23 cellular contexts compared by ENCODE assay signal in genomic region chr5:66442951-66443445, GRCh38.
A peak's percentile ranks its signal among the peaks of the same experiment; 100 is the strongest.
DNase-seq lines count a peak whose midpoint lies in the region; ATAC-seq and TF ChIP-seq lines count a peak whose summit lies in the region.
"Had no signal": no experiment of that assay in that cellular context is flagged by ENCODE, and none has a peak within 500 bp of the region (broad histone marks: within the 10 kb centered on the region; RNA-seq: fewer than 3 reads in every experiment).

No MANE protein-coding gene starts in this region.

- peak overlapping the region; percentile 19 to 91 (median 56) for H3K27ac Mint-ChIP-seq in nephron
- H3K27ac Mint-ChIP-seq in activated CD4-positive, alpha-beta T cell treated with anti-CD3 and anti-CD28 coated beads for 36 hours: no peak overlapping the region
- no peak overlapping the region for H3K27ac Mint-ChIP-seq in CD8-positive, alpha-beta T cell
- H3K27ac Mint-ChIP-seq: activated T-helper 1 cell treated with anti-CD3 and anti-CD28 coated beads, Interleukin-12 subunit alpha, Interleukin-12 subunit beta, Interleukin-2, Interleukin-4 antibody, amounts not matched to agents 30 ng/mL and 10 ng/mL and 1 ng/mL, durations not matched to agents 14 hours and 24 hours and 36 hours; nephron progenitor cell had no signal

- H3K36me3 Mint-ChIP-seq in nephron (ENCODE audit: low read depth): no peaks in the 10 kb centered on the region
- H3K36me3 Mint-ChIP-seq in activated CD4-positive, alpha-beta T cell treated with anti-CD3 and anti-CD28 coated beads for 36 hours (ENCODE audit: low read depth): no peaks in the 10 kb centered on the region
- H3K36me3 Mint-ChIP-seq in CD8-positive, alpha-beta T cell: no peaks in the 10 kb centered on the region
- H3K36me3 Mint-ChIP-seq: CD14-positive monocyte had no signal

- ATAC-seq in activated CD4-positive, alpha-beta T cell treated with anti-CD3 and anti-CD28 coated beads for 36 hours: no peak
- no peak for ATAC-seq in HG03196 (IDR thresholded peaks at IDR 0.05; ENCODE audit: unreplicated experiment)
- ATAC-seq in HG02588 (IDR thresholded peaks at IDR 0.05; ENCODE audit: unreplicated experiment): no peak
- no peak for ATAC-seq in CD8-positive, alpha-beta T cell
- ATAC-seq: HCT116 had no signal

- no peaks in the 10 kb centered on the region for H3K4me1 ChIP-seq in CD8-positive, alpha-beta T cell (ENCODE audit: insufficient read depth, low read length)
- H3K4me1 ChIP-seq: prostate gland, spleen had no signal

- H3K4me1 Mint-ChIP-seq in nephron: peaks cover 39% of the 10 kb centered on the region
- H3K4me1 Mint-ChIP-seq in activated CD4-positive, alpha-beta T cell treated with anti-CD3 and anti-CD28 coated beads for 36 hours: peaks cover 15% of the 10 kb centered on the region
- H3K4me1 Mint-ChIP-seq in CD8-positive, alpha-beta T cell (ENCODE audit: low read depth): no peaks in the 10 kb centered on the region
- H3K4me1 Mint-ChIP-seq: nephron progenitor cell had no signal

- no peak for TF ChIP-seq CTCF in fibroblast of mammary gland (conservative IDR thresholded peaks at IDR 0.05; ENCODE audit: control insufficient read depth, insufficient read depth, low read depth, low read length)
- TF ChIP-seq CTCF in nephron (IDR thresholded peaks at IDR 0.05; ENCODE audit: unreplicated experiment in 3 of 3): no peak
- no peak for TF ChIP-seq CTCF in CD8-positive, alpha-beta T cell (IDR thresholded peaks at IDR 0.05)

- intact Hi-C loops in activated CD4-positive, alpha-beta T cell treated with anti-CD3 and anti-CD28 coated beads for 36 hours (cut with DNase I, micrococcal nuclease): no loop called here
- intact Hi-C loops in CD8-positive, alpha-beta T cell (cut with DNase I, micrococcal nuclease): loop anchor here in 1 of 2 experiments (5.0 kb wide), 1 partner anchor 1544 kb away; no protein-coding TSS in a partner anchor

- no peak overlapping the region for H3K4me3 Mint-ChIP-seq in nephron
- no peak overlapping the region for H3K4me3 Mint-ChIP-seq in activated CD4-positive, alpha-beta T cell treated with anti-CD3 and anti-CD28 coated beads for 36 hours
- no peak overlapping the region for H3K4me3 Mint-ChIP-seq in CD8-positive, alpha-beta T cell
- H3K4me3 Mint-ChIP-seq: activated T-helper 1 cell treated with anti-CD3 and anti-CD28 coated beads, Interleukin-12 subunit alpha, Interleukin-12 subunit beta, Interleukin-2, Interleukin-4 antibody, amounts not matched to agents 30 ng/mL and 10 ng/mL and 1 ng/mL, durations not matched to agents 14 hours and 24 hours and 36 hours; CD14-positive monocyte; nephron progenitor cell had no signal

- H3K27ac ChIP-seq in CD8-positive, alpha-beta T cell (ENCODE audit: low read depth, low read length): no peak overlapping the region
- H3K27ac ChIP-seq: dorsolateral prefrontal cortex, PC-9, prostate gland, spleen had no signal

- H3K9me3 ChIP-seq in CD8-positive, alpha-beta T cell (ENCODE audit: low read length): no peaks in the 10 kb centered on the region
- H3K9me3 ChIP-seq: prostate gland had no signal

- CTCF ChIA-PET in activated CD4-positive, alpha-beta T cell treated with anti-CD3 and anti-CD28 coated beads for 36 hours (lab: Charles Lee): interaction anchor here (1.5 kb wide), 1 partner anchor 10 kb away, joined by 4 read pairs; no protein-coding TSS in a partner anchor
- CTCF ChIA-PET in CD8-positive, alpha-beta T cell (lab: Charles Lee): no interaction called here

- H3K36me3 ChIP-seq in CD8-positive, alpha-beta T cell (ENCODE audit: insufficient read depth, low read length): no peaks in the 10 kb centered on the region
- H3K36me3 ChIP-seq: prostate gland, spleen had no signal

- DNase-seq in AG20443 (ENCODE audit: low spot score): peak; percentile 27
- peak; percentile 29 for DNase-seq in RPMI7951 (ENCODE audit: low read depth)
- DNase-seq in fibroblast of mammary gland (ENCODE audit: low read depth): peak; percentile 31
- no peak for DNase-seq in activated CD4-positive, alpha-beta T cell treated with anti-CD3 and anti-CD28 coated beads for 36 hours
- DNase-seq in CD8-positive, alpha-beta T cell: no peak
- DNase-seq: ACHN; activated CD4-positive, CD25-positive, alpha-beta regulatory T cell; caudate nucleus; DMS153; dorsolateral prefrontal cortex; NCI-H1694 treated with DMSO at 0.1 percent for 48 hours; nephron progenitor cell; PC-9; spleen; stimulated activated CD4-positive, alpha-beta T cell treated with anti-CD3 and anti-CD28 coated beads, Interleukin-4, amount 100 ng/mL, for 4 hours; T-helper 9 cell had no signal

- POLR2A ChIA-PET in activated CD4-positive, alpha-beta T cell treated with anti-CD3 and anti-CD28 coated beads for 36 hours (lab: Charles Lee): interaction anchor here (0.7 kb wide), 1 partner anchor 137 kb away, joined by 4 read pairs; no protein-coding TSS in a partner anchor
- POLR2A ChIA-PET in CD8-positive, alpha-beta T cell (lab: Charles Lee): no interaction called here

- no peaks in the 10 kb centered on the region for H3K27me3 ChIP-seq in CD8-positive, alpha-beta T cell (ENCODE audit: insufficient read depth, low read length)
- H3K27me3 ChIP-seq: dorsolateral prefrontal cortex, spleen had no signal

- H3K4me3 ChIP-seq in fibroblast of mammary gland (ENCODE audit: control insufficient read depth, low read depth, low read length): no peak overlapping the region
- no peak overlapping the region for H3K4me3 ChIP-seq in CD8-positive, alpha-beta T cell (ENCODE audit: low read depth, low read length)
- H3K4me3 ChIP-seq: dorsolateral prefrontal cortex, PC-9, prostate gland, spleen had no signal

- H3K9me3 Mint-ChIP-seq in nephron: peaks cover 16% of the 10 kb centered on the region
- H3K9me3 Mint-ChIP-seq in activated CD4-positive, alpha-beta T cell treated with anti-CD3 and anti-CD28 coated beads for 36 hours (ENCODE audit: low read depth): peaks cover 4% of the 10 kb centered on the region
- H3K9me3 Mint-ChIP-seq in CD8-positive, alpha-beta T cell: peaks cover 2% of the 10 kb centered on the region

- no peaks in the 10 kb centered on the region for H3K27me3 Mint-ChIP-seq in nephron (ENCODE audit: low read depth)
- H3K27me3 Mint-ChIP-seq in activated CD4-positive, alpha-beta T cell treated with anti-CD3 and anti-CD28 coated beads for 36 hours: peaks cover 5% of the 10 kb centered on the region
- no peaks in the 10 kb centered on the region for H3K27me3 Mint-ChIP-seq in CD8-positive, alpha-beta T cell (ENCODE audit: low read depth)

Comparison
In these comparisons a context has a peak if more than half of its experiments do, and no peak if none do; other contexts are left out.
1. DNase-seq: peak in AG20443 (single experiment), RPMI7951 (single experiment) and fibroblast of mammary gland (single experiment); none in activated CD4-positive, alpha-beta T cell treated with anti-CD3 and anti-CD28 coated beads for 36 hours (single experiment) and CD8-positive, alpha-beta T cell (0 of 7).
2. H3K27ac Mint-ChIP-seq: peak in nephron (3 of 3); none in activated CD4-positive, alpha-beta T cell treated with anti-CD3 and anti-CD28 coated beads for 36 hours (single experiment) and CD8-positive, alpha-beta T cell (single experiment).